ENCODE assay signal across 9 cellular contexts in genomic region chr7:158816995-158817394, GRCh38. TPM values are rescaled to one million over a fixed set of nuclear protein-coding genes. Genes with fewer than 3 reads are reported as not detected.
A peak's percentile ranks its signal among the peaks of the same experiment; 100 is the strongest.
DNase-seq lines count a peak whose midpoint lies in the region; ATAC-seq and TF ChIP-seq lines count a peak whose summit lies in the region.
"Had no signal": no experiment of that assay in that cellular context is flagged by ENCODE, and none has a peak within 500 bp of the region (broad histone marks: within the 10 kb centered on the region; RNA-seq: fewer than 3 reads in every experiment).

No MANE protein-coding gene starts in this region.

- no peak overlapping the region for H3K4me3 Mint-ChIP-seq in chondrocyte (ENCODE audit: unreplicated experiment)
- peak overlapping the region; percentile 53 to 93 (median 86) for H3K4me3 Mint-ChIP-seq in naive thymus-derived CD4-positive, alpha-beta T cell

- H3K4me1 ChIP-seq in ACC112 (ENCODE audit: control insufficient read depth, insufficient read depth, low read length, unreplicated experiment): peaks cover 70% of the 10 kb centered on the region
- peaks cover 82 to 94% of the 10 kb centered on the region in 2 donors for H3K4me1 ChIP-seq in naive thymus-derived CD4-positive, alpha-beta T cell (ENCODE audit: control insufficient read depth in 2 of 2, insufficient read depth in 2 of 2, low read length in 2 of 2)

- no peak overlapping the region for H2AFZ ChIP-seq in ACC112 (ENCODE audit: low read length, unreplicated experiment)

- CTCF ChIA-PET in naive thymus-derived CD4-positive, alpha-beta T cell (lab: Charles Lee): interaction anchor here (0.7 to 1.4 kb wide), 2 partner anchors 57 to 84 kb away, joined by 3 to 4 read pairs; no protein-coding TSS in a partner anchor

- no peak for TF ChIP-seq CTCF in chondrocyte (IDR thresholded peaks at IDR 0.05)

- H3K27me3 ChIP-seq in ACC112 (ENCODE audit: insufficient read depth, low read length): no peaks in the 10 kb centered on the region
- no peaks in the 10 kb centered on the region for H3K27me3 ChIP-seq in naive thymus-derived CD4-positive, alpha-beta T cell (ENCODE audit: control insufficient read depth in 2 of 2, insufficient read depth in 2 of 2, low read length in 2 of 2)

- peaks cover 78% of the 10 kb centered on the region for H3K79me2 ChIP-seq in ACC112 (ENCODE audit: control insufficient read depth, insufficient read depth, low read length, unreplicated experiment)

- DNase-seq in HuH-7.5 (ENCODE audit: low spot score): peak; percentile 21
- no peak for DNase-seq in chondrocyte (ENCODE audit: low spot score)
- peak in 5 of 9 donors; percentile 31 to 58 (median 40) for DNase-seq in naive thymus-derived CD4-positive, alpha-beta T cell
- DNase-seq in G401 (ENCODE audit: low spot score): no peak
- DNase-seq in COR-L47 (lab: John Stamatoyannopoulos, UW): no peak
- no peak for DNase-seq in pons (ENCODE audit: low spot score)
- DNase-seq: stimulated activated CD4-positive, alpha-beta T cell treated with anti-CD3 and anti-CD28 coated beads, Interleukin-2, amount 100 ng/mL, for 48 hours had no signal

- H3K9me3 ChIP-seq in naive thymus-derived CD4-positive, alpha-beta T cell (ENCODE audit: control insufficient read depth in 2 of 3, low read length in 3 of 3): no peaks in the 10 kb centered on the region

- POLR2A ChIA-PET in naive thymus-derived CD4-positive, alpha-beta T cell (lab: Charles Lee): interaction anchor here (0.7 to 2.3 kb wide), 5 partner anchors 10 to 39 kb away, joined by 3 to 7 read pairs (median 4); partner anchors contain the start of gene ESYT2

- peak overlapping the region; percentile 99 for H3K27ac Mint-ChIP-seq in chondrocyte (ENCODE audit: unreplicated experiment)
- H3K27ac Mint-ChIP-seq in naive thymus-derived CD4-positive, alpha-beta T cell: peak overlapping the region; percentile 96 to 99 (median 98)

- H3K9me3 Mint-ChIP-seq in chondrocyte (ENCODE audit: low read depth): no peaks in the 10 kb centered on the region
- peaks cover 0 to 7% (median 0%) of the 10 kb centered on the region in 11 donors for H3K9me3 Mint-ChIP-seq in naive thymus-derived CD4-positive, alpha-beta T cell

- no peaks in the 10 kb centered on the region for H3K36me3 ChIP-seq in ACC112 (ENCODE audit: insufficient read depth, low read length)
- H3K36me3 ChIP-seq in naive thymus-derived CD4-positive, alpha-beta T cell (ENCODE audit: control insufficient read depth in 2 of 3, insufficient read depth in 3 of 3, low read length in 3 of 3): no peaks in the 10 kb centered on the region

- intact Hi-C loops in naive thymus-derived CD4-positive, alpha-beta T cell (cut with micrococcal nuclease): no loop called here

- in situ Hi-C loops in G401 (cut with HindIII; ENCODE audit: low sequenced_read_pairs): no loop called here

- H3K27me3 Mint-ChIP-seq in chondrocyte (ENCODE audit: low read depth): no peaks in the 10 kb centered on the region
- H3K27me3 Mint-ChIP-seq in naive thymus-derived CD4-positive, alpha-beta T cell: no peaks in the 10 kb centered on the region

- H3K36me3 Mint-ChIP-seq in chondrocyte (ENCODE audit: low read depth): peaks cover 2% of the 10 kb centered on the region
- H3K36me3 Mint-ChIP-seq in naive thymus-derived CD4-positive, alpha-beta T cell: peaks cover 0 to 16% (median 8%) of the 10 kb centered on the region in 5 donors

- peak overlapping the region; percentile 62 for H3K4me3 ChIP-seq in ACC112 (ENCODE audit: low read depth, low read length)
- peak overlapping the region; percentile 5 for H3K4me3 ChIP-seq in naive thymus-derived CD4-positive, alpha-beta T cell (ENCODE audit: low read length)

- ATAC-seq in naive thymus-derived CD4-positive, alpha-beta T cell: no peak
- no peak for ATAC-seq in HG02759 (IDR thresholded peaks at IDR 0.05; ENCODE audit: unreplicated experiment)

- H3K4me1 Mint-ChIP-seq in chondrocyte (ENCODE audit: low read depth): peaks cover 94% of the 10 kb centered on the region
- peaks cover 82 to 100% (median 98%) of the 10 kb centered on the region in 7 donors for H3K4me1 Mint-ChIP-seq in naive thymus-derived CD4-positive, alpha-beta T cell

- H3K27ac ChIP-seq in ACC112 (ENCODE audit: low read depth, low read length): peak overlapping the region; percentile 98
- peak overlapping the region; percentile 94 for H3K27ac ChIP-seq in naive thymus-derived CD4-positive, alpha-beta T cell (ENCODE audit: low read depth, low read length)

RNA-seq across cellular contexts. Expression of gene ESYT2, which starts 12.3 kb away (rescaled TPM):
- 87.4 to 108 TPM (median 104 TPM) in 3 replicates for total RNA-seq in chondrocyte
- total RNA-seq in naive thymus-derived CD4-positive, alpha-beta T cell: 100 to 1,000 TPM; 103 to 129 (median 113) TPM
- polyA plus RNA-seq in naive thymus-derived CD4-positive, alpha-beta T cell: 10 to 100 TPM; 46.3 to 87.2 TPM
- 26.6 and 34.8 TPM in 2 replicates for total RNA-seq in G401 (2014; rRNA removed; shearing (Covaris generic))

RNA-seq across cellular contexts. Expression of gene DYNC2I1, which starts 39.4 kb away (rescaled TPM):
- 17.6 to 25.4 TPM (median 18.9 TPM) in 3 replicates for total RNA-seq in chondrocyte
- 10 to 100 TPM; 10.5 to 27.9 (median 15.4) TPM for total RNA-seq in naive thymus-derived CD4-positive, alpha-beta T cell
- 10 to 100 TPM; 16.8 to 22.1 TPM for polyA plus RNA-seq in naive thymus-derived CD4-positive, alpha-beta T cell
- total RNA-seq in G401 (2014; rRNA removed; shearing (Covaris generic)): 1.6 and 10.6 TPM in 2 replicates

Comparison
In these comparisons a context has a peak if more than half of its experiments do, and no peak if none do; other contexts are left out.
1. DNase-seq: peak in HuH-7.5 (single experiment) and naive thymus-derived CD4-positive, alpha-beta T cell (5 of 9); none in chondrocyte (single experiment), G401 (single experiment), COR-L47 (single experiment) and pons (single experiment).